In genomic region chr1:109568273-109568672, GRCh38 we compare ENCODE assay signal across 11 cellular contexts. TPM values are rescaled to one million over a fixed set of nuclear protein-coding genes. Genes with fewer than 3 reads are reported as not detected.
DNase-seq lines count a peak whose midpoint lies in the region; ATAC-seq, FAIRE-seq and TF ChIP-seq lines count a peak whose summit lies in the region.
"Not testable (repeated sequence)": the region's sequence is repeated elsewhere in the genome, so short reads cannot be mapped to it uniquely, and the experiment has no call there.
"Had no signal": no experiment of that assay in that cellular context is flagged by ENCODE, and none has a peak within 500 bp of the region (broad histone marks: within the 10 kb centered on the region; RNA-seq: fewer than 3 reads in every experiment).

No MANE protein-coding gene starts in this region.

- ATAC-seq in HepG2; stimulated activated effector memory CD8-positive, alpha-beta T cell treated with anti-CD3 and anti-CD28 coated beads, Interleukin-12 subunit alpha, Interleukin-12 subunit beta, amount 100 ng/mL, for 72 hours: not testable (repeated sequence)

- intact Hi-C loops in PC-9 (cut with micrococcal nuclease; ENCODE audit: unreplicated experiment); dendritic cell treated with granulocyte-macrophage colony-stimulating factor and Interleukin-4, amounts not matched to agents 40 ng/mL and 50 ng/mL, for 4 days (cut with micrococcal nuclease); HepG2 (cut with micrococcal nuclease; ENCODE audit: unreplicated experiment): not testable (repeated sequence)

- WGBS in HepG2 (ENCODE audit: low lambda C conversion rate), result 97% methylated on average over 3 of the region's 3 CpGs

- H3F3A ChIP-seq in PC-9 (ENCODE audit: insufficient read depth, low read depth), result peaks cover 49% of the 10 kb centered on the region

- BruUV-seq in PC-9 (replicated peaks; lab: Mats Ljungman, UMichigan); HepG2 (replicated peaks; lab: Mats Ljungman, UMichigan): not testable (repeated sequence)

- H3K4me3 Mint-ChIP-seq in CD8-positive, alpha-beta memory T cell, result peak overlapping the region in 1 of 7 donors; percentile 15
- H3K4me3 Mint-ChIP-seq in IgD-negative memory B cell, result peak overlapping the region in 2 of 4 donors; percentile 35 to 58
- peak overlapping the region; percentile 33 for H3K4me3 Mint-ChIP-seq in dendritic cell treated with granulocyte-macrophage colony-stimulating factor and Interleukin-4, amounts not matched to agents 40 ng/mL and 50 ng/mL, for 4 days
- H3K4me3 Mint-ChIP-seq in nephron; stimulated activated effector memory CD8-positive, alpha-beta T cell treated with anti-CD3 and anti-CD28 coated beads, Interleukin-12 subunit alpha, Interleukin-12 subunit beta, amount 100 ng/mL, for 72 hours: not testable (repeated sequence)

- not testable (repeated sequence) for H3K27me3 ChIP-seq in CD8-positive, alpha-beta memory T cell (ENCODE audit: insufficient read depth, low read length, poor library complexity, severe bottlenecking); PC-9 (ENCODE audit: insufficient read depth, low read depth); HepG2 (ENCODE audit: control insufficient read depth in 1 of 2, insufficient read depth in 2 of 2, low read length in 2 of 2)

- not testable (repeated sequence) for DNase-seq in CD8-positive, alpha-beta memory T cell; PC-9; HepG2 (ENCODE audit: low spot score); stimulated activated effector memory CD8-positive, alpha-beta T cell treated with anti-CD3 and anti-CD28 coated beads, Interleukin-12 subunit alpha, Interleukin-12 subunit beta, amount 100 ng/mL, for 72 hours (ENCODE audit: low spot score in 2 of 2)

- not testable (repeated sequence) for H2AFZ ChIP-seq in PC-9; HepG2 (ENCODE audit: low read length)

- not testable (repeated sequence) for H3K36me3 Mint-ChIP-seq in CD8-positive, alpha-beta memory T cell; IgD-negative memory B cell; dendritic cell treated with granulocyte-macrophage colony-stimulating factor and Interleukin-4, amounts not matched to agents 40 ng/mL and 50 ng/mL, for 4 days (ENCODE audit: low read depth); nephron (ENCODE audit: low read depth); stimulated activated effector memory CD8-positive, alpha-beta T cell treated with anti-CD3 and anti-CD28 coated beads, Interleukin-12 subunit alpha, Interleukin-12 subunit beta, amount 100 ng/mL, for 72 hours

- H4K20me1 ChIP-seq in PC-9 (ENCODE audit: insufficient read depth) (peaks cover 37% of the 10 kb centered on the region), HepG2 (ENCODE audit: insufficient read depth, low read length) (peaks cover 21% of the 10 kb centered on the region)

- in situ Hi-C loops in HepG2 (cut with HindIII; ENCODE audit: extremely low pct_ligation_motif_present, low pct_unique_long_range_greater_than_20kb), result not testable (repeated sequence)

- not testable (repeated sequence) for TF ChIP-seq POLR2A in HepG2 (IDR thresholded peaks at IDR 0.05; ENCODE audit: insufficient read depth in 1 of 2, low read depth in 2 of 2, low read length in 2 of 2)

- H3K4me3 ChIP-seq in CD8-positive, alpha-beta memory T cell (ENCODE audit: low read length); PC-9; HepG2 (replicated peaks in 1 of 3; ENCODE audit: insufficient read depth in 1 of 3, low read depth in 2 of 3, low read length in 3 of 3): not testable (repeated sequence)

- not testable (repeated sequence) for H3K27ac ChIP-seq in C4-2B; CD8-positive, alpha-beta memory T cell (ENCODE audit: low read depth, low read length); HepG2 (ENCODE audit: extremely low read length, insufficient read depth, low read length)
- peak overlapping the region; percentile 74; the same call in 1 of the 2 replicates for H3K27ac ChIP-seq in PC-9

- peaks cover 18% of the 10 kb centered on the region for H3K4me1 ChIP-seq in CD8-positive, alpha-beta memory T cell (ENCODE audit: insufficient read depth, low read length)
- peaks cover 46% of the 10 kb centered on the region for H3K4me1 ChIP-seq in PC-9 (replicated peaks; ENCODE audit: insufficient read depth)
- H3K4me1 ChIP-seq in HepG2 (ENCODE audit: insufficient read depth, low read length), result peaks cover 67% of the 10 kb centered on the region

- CTCF ChIA-PET in CD8-positive, alpha-beta memory T cell (lab: Charles Lee), result interaction anchor here (0.9 kb wide), 1 partner anchor 20 kb away, joined by 4 read pairs; the partner anchor contains the start of gene GNAI3
- CTCF ChIA-PET in PC-9 (lab: Charles Lee), result interaction anchor here (0.6 to 0.7 kb wide), 3 partner anchors 50 to 822 kb away, joined by 3 to 11 read pairs (median 10); partner anchors contain the start of gene SLC16A4
- CTCF ChIA-PET in HepG2 (lab: Yijun Ruan, JAX; ENCODE audit: low intra/inter-chr PET ratio, low total read pairs), result not testable (repeated sequence)

- H3K9me3 Mint-ChIP-seq in CD8-positive, alpha-beta memory T cell; IgD-negative memory B cell; dendritic cell treated with granulocyte-macrophage colony-stimulating factor and Interleukin-4, amounts not matched to agents 40 ng/mL and 50 ng/mL, for 4 days; nephron; stimulated activated effector memory CD8-positive, alpha-beta T cell treated with anti-CD3 and anti-CD28 coated beads, Interleukin-12 subunit alpha, Interleukin-12 subunit beta, amount 100 ng/mL, for 72 hours: not testable (repeated sequence)

- POLR2A ChIA-PET in CD8-positive, alpha-beta memory T cell (lab: Charles Lee); PC-9 (lab: Charles Lee; ENCODE audit: unreplicated experiment): not testable (repeated sequence)
- POLR2A ChIA-PET in HepG2 (lab: Yijun Ruan, JAX), result interaction anchor here (2.1 kb wide), 1 partner anchor 20 kb away, joined by 8 read pairs; the partner anchor contains the start of gene GNAI3

- H3K4me1 Mint-ChIP-seq in CD8-positive, alpha-beta memory T cell, result peaks cover 39 to 49% (median 39%) of the 10 kb centered on the region in 3 donors
- H3K4me1 Mint-ChIP-seq in IgD-negative memory B cell, result peaks cover 29 to 47% (median 30%) of the 10 kb centered on the region in 3 donors
- H3K4me1 Mint-ChIP-seq in dendritic cell treated with granulocyte-macrophage colony-stimulating factor and Interleukin-4, amounts not matched to agents 40 ng/mL and 50 ng/mL, for 4 days (ENCODE audit: low read depth), result peaks cover 39% of the 10 kb centered on the region
- H3K4me1 Mint-ChIP-seq in nephron, result peaks cover 33% of the 10 kb centered on the region
- peaks cover 50% of the 10 kb centered on the region for H3K4me1 Mint-ChIP-seq in stimulated activated effector memory CD8-positive, alpha-beta T cell treated with anti-CD3 and anti-CD28 coated beads, Interleukin-12 subunit alpha, Interleukin-12 subunit beta, amount 100 ng/mL, for 72 hours

- not testable (repeated sequence) for H3K9ac ChIP-seq in HepG2 (ENCODE audit: insufficient read depth, low read depth, low read length)

- TF ChIP-seq EP300 in HepG2 (IDR thresholded peaks at IDR 0.05; ENCODE audit: low read depth in 2 of 2, low read length in 2 of 2); HepG2 (CRISPR knock-in tag; IDR thresholded peaks at IDR 0.05; ENCODE audit: borderline replicate concordance): not testable (repeated sequence)

- peak; percentile 9; the same call in 1 of the 2 replicates for TF ChIP-seq CTCF in C4-2B (conservative IDR thresholded peaks at IDR 0.05)
- not testable (repeated sequence) for TF ChIP-seq CTCF in PC-9 (conservative IDR thresholded peaks at IDR 0.05); HepG2 (CRISPR knock-in tag; IDR thresholded peaks at IDR 0.05); nephron (IDR thresholded peaks at IDR 0.05; ENCODE audit: unreplicated experiment in 3 of 3)

- H3K9me2 ChIP-seq in PC-9 (ENCODE audit: insufficient read depth), result not testable (repeated sequence)

- peaks cover 95% of the 10 kb centered on the region for H3K79me2 ChIP-seq in PC-9 (ENCODE audit: low read depth)
- peaks cover 91% of the 10 kb centered on the region for H3K79me2 ChIP-seq in HepG2 (ENCODE audit: insufficient read depth, low read length)

- not testable (repeated sequence) for H3K4me2 ChIP-seq in PC-9; HepG2 (ENCODE audit: low read depth, low read length)

- not testable (repeated sequence) for H3K27me3 Mint-ChIP-seq in CD8-positive, alpha-beta memory T cell; IgD-negative memory B cell; dendritic cell treated with granulocyte-macrophage colony-stimulating factor and Interleukin-4, amounts not matched to agents 40 ng/mL and 50 ng/mL, for 4 days; nephron (ENCODE audit: low read depth)

- H3K27ac Mint-ChIP-seq in CD8-positive, alpha-beta memory T cell, result peak overlapping the region in 5 of 8 donors; percentile 23 to 48 (median 26)
- peak overlapping the region in 2 of 3 donors; percentile 28 to 55 for H3K27ac Mint-ChIP-seq in IgD-negative memory B cell
- H3K27ac Mint-ChIP-seq in dendritic cell treated with granulocyte-macrophage colony-stimulating factor and Interleukin-4, amounts not matched to agents 40 ng/mL and 50 ng/mL, for 4 days, result not testable (repeated sequence)
- peak overlapping the region in 2 of 3 experiments; percentile 25 to 51 for H3K27ac Mint-ChIP-seq in nephron
- H3K27ac Mint-ChIP-seq in stimulated activated effector memory CD8-positive, alpha-beta T cell treated with anti-CD3 and anti-CD28 coated beads, Interleukin-12 subunit alpha, Interleukin-12 subunit beta, amount 100 ng/mL, for 72 hours, result peak overlapping the region; percentile 70

- H3K9me3 ChIP-seq in CD8-positive, alpha-beta memory T cell (ENCODE audit: low read length); PC-9 (ENCODE audit: insufficient read depth, low read depth); HepG2 (ENCODE audit: low read length): not testable (repeated sequence)

- TF ChIP-seq RAD21 in HepG2 (CRISPR knock-in tag; IDR thresholded peaks at IDR 0.05), result not testable (repeated sequence)

- not testable (repeated sequence) for H3K36me3 ChIP-seq in CD8-positive, alpha-beta memory T cell (ENCODE audit: insufficient read depth, low read length); PC-9 (ENCODE audit: low read depth); HepG2 (replicated peaks in 1 of 2; ENCODE audit: control insufficient read depth in 1 of 2, insufficient read depth in 2 of 2, low read length in 2 of 2)

- not testable (repeated sequence) for FAIRE-seq in HepG2 (lab: Jason Lieb, UNC)

RNA-seq across cellular contexts. Expression of gene GNAI3, which starts 19.9 kb away (rescaled TPM):
- 1 to 10 TPM; 9.8 to 9.9 TPM for total RNA-seq in CD8-positive, alpha-beta memory T cell
- 8.6 TPM for polyA plus RNA-seq in CD8-positive, alpha-beta memory T cell
- polyA plus RNA-seq in IgD-negative memory B cell (8.1 TPM), HepG2 (2011; rRNA removed) (3.2 and 4.3 TPM in 2 replicates)
- total RNA-seq in PC-9 (2021) (7.6 and 10.0 TPM in 2 replicates), HepG2 (2016; rRNA removed; fragmentation: Illumina TruSeq; extraction: Trizol) (9.0 and 11.0 TPM in 2 replicates)
- 1.1 TPM in 2 replicates for total RNA-seq in HepG2 (2016; cell fraction: cytosol; rRNA removed; fragmentation: Illumina TruSeq; extraction: Trizol; ENCODE audit: low read depth)
- total RNA-seq in HepG2 (2016; cell fraction: insoluble cytoplasmic fraction; rRNA removed; fragmentation: Illumina TruSeq; extraction: Trizol), result 9.0 and 11.4 TPM in 2 replicates
- total RNA-seq in HepG2 (2016; cell fraction: membrane; rRNA removed; fragmentation: Illumina TruSeq; extraction: Trizol), result 2.8 and 3.3 TPM in 2 replicates
- total RNA-seq in HepG2 (2016; cell fraction: nucleus; rRNA removed; fragmentation: Illumina TruSeq; extraction: Trizol), result 7.4 and 8.2 TPM in 2 replicates
- polyA plus RNA-seq in HepG2 (2011; cell fraction: cytosol; rRNA removed), result 1.9 and 3.2 TPM in 2 replicates
- 1.5 and 1.9 TPM in 2 replicates for polyA plus RNA-seq in HepG2 (2011; cell fraction: nucleus; rRNA removed)
- 4.1 and 4.5 TPM in 2 replicates for polyA plus RNA-seq in HepG2 (2012)
- 0.65 and 0.78 TPM in 2 replicates for polyA plus RNA-seq in HepG2 (2016; cell fraction: cytosol; fragmentation: Illumina TruSeq; extraction: Trizol; ENCODE audit: low read depth)
- 7.9 and 8.3 TPM in 2 replicates for polyA plus RNA-seq in HepG2 (2016; cell fraction: insoluble cytoplasmic fraction; fragmentation: Illumina TruSeq; extraction: Trizol; ENCODE audit: low read depth)
- 1.5 and 1.6 TPM in 2 replicates for polyA plus RNA-seq in HepG2 (2016; cell fraction: membrane; fragmentation: Illumina TruSeq; extraction: Trizol; ENCODE audit: low read depth)
- 4.4 and 4.6 TPM in 2 replicates for polyA plus RNA-seq in HepG2 (2016; cell fraction: nucleus; fragmentation: Illumina TruSeq; extraction: Trizol; ENCODE audit: insufficient read depth, low read depth)
- polyA minus RNA-seq in HepG2 (2011; rRNA and poly(A)+ RNA removed; ENCODE audit: low replicate concordance), result 4.2 and 4.8 TPM in 2 replicates
- 4.1 TPM in 2 replicates for polyA minus RNA-seq in HepG2 (2011; cell fraction: cytosol; rRNA and poly(A)+ RNA removed)
- 20.0 and 20.5 TPM in 2 replicates for polyA minus RNA-seq in HepG2 (2011; cell fraction: nucleus; rRNA and poly(A)+ RNA removed)

RNA-seq across cellular contexts. Expression of gene GPR61, which starts 28.6 kb away (rescaled TPM):
- total RNA-seq in CD8-positive, alpha-beta memory T cell, result under 1 TPM in 1 of 2 experiments, not detected in 1; 0.39 TPM
- not detected for polyA plus RNA-seq in CD8-positive, alpha-beta memory T cell
- polyA plus RNA-seq in IgD-negative memory B cell, result not detected
- not detected in 2 replicates for total RNA-seq in PC-9 (2021)
- not detected in 2 replicates for total RNA-seq in HepG2 (2016; rRNA removed; fragmentation: Illumina TruSeq; extraction: Trizol)
- 0.35 and 0.81 TPM in 2 replicates for total RNA-seq in HepG2 (2016; cell fraction: cytosol; rRNA removed; fragmentation: Illumina TruSeq; extraction: Trizol; ENCODE audit: low read depth)
- total RNA-seq in HepG2 (2016; cell fraction: insoluble cytoplasmic fraction; rRNA removed; fragmentation: Illumina TruSeq; extraction: Trizol), result 0.30 TPM in 1 of 2 replicates, not detected in the other
- 0.46 and 0.48 TPM in 2 replicates for total RNA-seq in HepG2 (2016; cell fraction: membrane; rRNA removed; fragmentation: Illumina TruSeq; extraction: Trizol)
- total RNA-seq in HepG2 (2016; cell fraction: nucleus; rRNA removed; fragmentation: Illumina TruSeq; extraction: Trizol), result 0.28 TPM in 1 of 2 replicates, not detected in the other
- not detected in 2 replicates for polyA plus RNA-seq in HepG2 (2011; rRNA removed)
- not detected in 2 replicates for polyA plus RNA-seq in HepG2 (2011; cell fraction: cytosol; rRNA removed)
- polyA plus RNA-seq in HepG2 (2011; cell fraction: nucleus; rRNA removed), result 0.05 TPM in 1 of 2 replicates, not detected in the other
- polyA plus RNA-seq in HepG2 (2012), result 0.43 and 0.49 TPM in 2 replicates
- polyA plus RNA-seq in HepG2 (2016; cell fraction: cytosol; fragmentation: Illumina TruSeq; extraction: Trizol; ENCODE audit: low read depth), result not detected in 2 replicates
- polyA plus RNA-seq in HepG2 (2016; cell fraction: insoluble cytoplasmic fraction; fragmentation: Illumina TruSeq; extraction: Trizol; ENCODE audit: low read depth), result not detected in 2 replicates
- not detected in 2 replicates for polyA plus RNA-seq in HepG2 (2016; cell fraction: membrane; fragmentation: Illumina TruSeq; extraction: Trizol; ENCODE audit: low read depth)
- not detected in 2 replicates for polyA plus RNA-seq in HepG2 (2016; cell fraction: nucleus; fragmentation: Illumina TruSeq; extraction: Trizol; ENCODE audit: insufficient read depth, low read depth)
- 0.40 TPM in 1 of 2 replicates, not detected in the other for polyA minus RNA-seq in HepG2 (2011; rRNA and poly(A)+ RNA removed; ENCODE audit: low replicate concordance)
- not detected in 2 replicates for polyA minus RNA-seq in HepG2 (2011; cell fraction: cytosol; rRNA and poly(A)+ RNA removed)
- 0.90 TPM in 1 of 2 replicates, not detected in the other for polyA minus RNA-seq in HepG2 (2011; cell fraction: nucleus; rRNA and poly(A)+ RNA removed)
- total RNA-seq: A172 had no signal

RNA-seq across cellular contexts. Expression of gene GNAT2, which starts 51.1 kb away (rescaled TPM):
- total RNA-seq in CD8-positive, alpha-beta memory T cell, result 1 to 10 TPM in 1 of 2 experiments, under 1 TPM in 1; 0.53 to 1.5 TPM
- not detected for polyA plus RNA-seq in CD8-positive, alpha-beta memory T cell
- polyA plus RNA-seq in IgD-negative memory B cell, result not detected
- total RNA-seq in PC-9 (2021), result 0.52 and 0.63 TPM in 2 replicates
- 0.20 and 0.24 TPM in 2 replicates for total RNA-seq in HepG2 (2016; rRNA removed; fragmentation: Illumina TruSeq; extraction: Trizol)
- not detected in 2 replicates for total RNA-seq in HepG2 (2016; cell fraction: cytosol; rRNA removed; fragmentation: Illumina TruSeq; extraction: Trizol; ENCODE audit: low read depth)
- total RNA-seq in HepG2 (2016; cell fraction: insoluble cytoplasmic fraction; rRNA removed; fragmentation: Illumina TruSeq; extraction: Trizol), result 0.49 and 0.61 TPM in 2 replicates
- 0.21 TPM in 1 of 2 replicates, not detected in the other for total RNA-seq in HepG2 (2016; cell fraction: membrane; rRNA removed; fragmentation: Illumina TruSeq; extraction: Trizol)
- not detected in 2 replicates for total RNA-seq in HepG2 (2016; cell fraction: nucleus; rRNA removed; fragmentation: Illumina TruSeq; extraction: Trizol)
- polyA plus RNA-seq in HepG2 (2011; rRNA removed), result 0.08 TPM in 1 of 2 replicates, not detected in the other
- 0.04 and 0.05 TPM in 2 replicates for polyA plus RNA-seq in HepG2 (2011; cell fraction: cytosol; rRNA removed)
- not detected in 2 replicates for polyA plus RNA-seq in HepG2 (2011; cell fraction: nucleus; rRNA removed)
- not detected in 2 replicates for polyA plus RNA-seq in HepG2 (2012)
- 0.18 TPM in 1 of 2 replicates, not detected in the other for polyA plus RNA-seq in HepG2 (2016; cell fraction: cytosol; fragmentation: Illumina TruSeq; extraction: Trizol; ENCODE audit: low read depth)
- polyA plus RNA-seq in HepG2 (2016; cell fraction: insoluble cytoplasmic fraction; fragmentation: Illumina TruSeq; extraction: Trizol; ENCODE audit: low read depth), result not detected in 2 replicates
- 0.17 and 0.52 TPM in 2 replicates for polyA plus RNA-seq in HepG2 (2016; cell fraction: membrane; fragmentation: Illumina TruSeq; extraction: Trizol; ENCODE audit: low read depth)
- polyA plus RNA-seq in HepG2 (2016; cell fraction: nucleus; fragmentation: Illumina TruSeq; extraction: Trizol; ENCODE audit: insufficient read depth, low read depth), result not detected in 2 replicates
- not detected in 2 replicates for polyA minus RNA-seq in HepG2 (2011; rRNA and poly(A)+ RNA removed; ENCODE audit: low replicate concordance)
- not detected in 2 replicates for polyA minus RNA-seq in HepG2 (2011; cell fraction: cytosol; rRNA and poly(A)+ RNA removed)
- polyA minus RNA-seq in HepG2 (2011; cell fraction: nucleus; rRNA and poly(A)+ RNA removed), result not detected in 2 replicates
- total RNA-seq: A172, H7 had no signal
- polyA plus RNA-seq: CD14-positive monocyte had no signal

RNA-seq across cellular contexts. Expression of gene AMPD2, which starts 51.4 kb away (rescaled TPM):
- total RNA-seq in CD8-positive, alpha-beta memory T cell, result 10 to 100 TPM; 69.1 to 91.1 TPM
- polyA plus RNA-seq in CD8-positive, alpha-beta memory T cell, result 36.0 TPM
- polyA plus RNA-seq in IgD-negative memory B cell (40.7 TPM), HepG2 (2011; rRNA removed) (82.0 and 101 TPM in 2 replicates)
- total RNA-seq in PC-9 (2021) (66.7 and 78.6 TPM in 2 replicates), HepG2 (2016; rRNA removed; fragmentation: Illumina TruSeq; extraction: Trizol) (35.4 and 62.3 TPM in 2 replicates)
- total RNA-seq in HepG2 (2016; cell fraction: cytosol; rRNA removed; fragmentation: Illumina TruSeq; extraction: Trizol; ENCODE audit: low read depth), result 20.0 and 20.2 TPM in 2 replicates
- 32.6 and 64.7 TPM in 2 replicates for total RNA-seq in HepG2 (2016; cell fraction: insoluble cytoplasmic fraction; rRNA removed; fragmentation: Illumina TruSeq; extraction: Trizol)
- 19.8 and 21.1 TPM in 2 replicates for total RNA-seq in HepG2 (2016; cell fraction: membrane; rRNA removed; fragmentation: Illumina TruSeq; extraction: Trizol)
- 80.0 and 95.3 TPM in 2 replicates for total RNA-seq in HepG2 (2016; cell fraction: nucleus; rRNA removed; fragmentation: Illumina TruSeq; extraction: Trizol)
- 18.3 and 29.8 TPM in 2 replicates for polyA plus RNA-seq in HepG2 (2011; cell fraction: cytosol; rRNA removed)
- 742 and 904 TPM in 2 replicates for polyA plus RNA-seq in HepG2 (2011; cell fraction: nucleus; rRNA removed)
- polyA plus RNA-seq in HepG2 (2012), result 61.2 and 88.0 TPM in 2 replicates
- 4.4 and 5.7 TPM in 2 replicates for polyA plus RNA-seq in HepG2 (2016; cell fraction: cytosol; fragmentation: Illumina TruSeq; extraction: Trizol; ENCODE audit: low read depth)
- 30.8 and 40.4 TPM in 2 replicates for polyA plus RNA-seq in HepG2 (2016; cell fraction: insoluble cytoplasmic fraction; fragmentation: Illumina TruSeq; extraction: Trizol; ENCODE audit: low read depth)
- polyA plus RNA-seq in HepG2 (2016; cell fraction: membrane; fragmentation: Illumina TruSeq; extraction: Trizol; ENCODE audit: low read depth), result 9.8 and 10.4 TPM in 2 replicates
- 212 and 215 TPM in 2 replicates for polyA plus RNA-seq in HepG2 (2016; cell fraction: nucleus; fragmentation: Illumina TruSeq; extraction: Trizol; ENCODE audit: insufficient read depth, low read depth)
- polyA minus RNA-seq in HepG2 (2011; rRNA and poly(A)+ RNA removed; ENCODE audit: low replicate concordance), result 85.1 and 107 TPM in 2 replicates
- polyA minus RNA-seq in HepG2 (2011; cell fraction: cytosol; rRNA and poly(A)+ RNA removed), result 18.3 and 23.2 TPM in 2 replicates
- 112 and 125 TPM in 2 replicates for polyA minus RNA-seq in HepG2 (2011; cell fraction: nucleus; rRNA and poly(A)+ RNA removed)

RNA-seq across cellular contexts. Expression of gene AMIGO1, which starts 58.7 kb away (rescaled TPM):
- total RNA-seq in CD8-positive, alpha-beta memory T cell, result 1 to 10 TPM; 4.0 to 4.9 TPM
- polyA plus RNA-seq in CD8-positive, alpha-beta memory T cell, result 20.2 TPM
- polyA plus RNA-seq in IgD-negative memory B cell, result 0.88 TPM
- total RNA-seq in PC-9 (2021), result 4.1 and 4.2 TPM in 2 replicates
- total RNA-seq in HepG2 (2016; rRNA removed; fragmentation: Illumina TruSeq; extraction: Trizol), result 1.00 and 1.3 TPM in 2 replicates
- 0.18 and 0.20 TPM in 2 replicates for total RNA-seq in HepG2 (2016; cell fraction: cytosol; rRNA removed; fragmentation: Illumina TruSeq; extraction: Trizol; ENCODE audit: low read depth)
- 0.86 and 1.2 TPM in 2 replicates for total RNA-seq in HepG2 (2016; cell fraction: insoluble cytoplasmic fraction; rRNA removed; fragmentation: Illumina TruSeq; extraction: Trizol)
- 0.80 and 0.83 TPM in 2 replicates for total RNA-seq in HepG2 (2016; cell fraction: membrane; rRNA removed; fragmentation: Illumina TruSeq; extraction: Trizol)
- 1.3 and 1.4 TPM in 2 replicates for total RNA-seq in HepG2 (2016; cell fraction: nucleus; rRNA removed; fragmentation: Illumina TruSeq; extraction: Trizol)
- 0.40 and 0.85 TPM in 2 replicates for polyA plus RNA-seq in HepG2 (2011; rRNA removed)
- 0.47 and 0.56 TPM in 2 replicates for polyA plus RNA-seq in HepG2 (2011; cell fraction: cytosol; rRNA removed)
- polyA plus RNA-seq in HepG2 (2011; cell fraction: nucleus; rRNA removed), result 0.59 and 0.66 TPM in 2 replicates
- 0.91 and 1.3 TPM in 2 replicates for polyA plus RNA-seq in HepG2 (2012)
- 0.20 TPM in 2 replicates for polyA plus RNA-seq in HepG2 (2016; cell fraction: cytosol; fragmentation: Illumina TruSeq; extraction: Trizol; ENCODE audit: low read depth)
- polyA plus RNA-seq in HepG2 (2016; cell fraction: insoluble cytoplasmic fraction; fragmentation: Illumina TruSeq; extraction: Trizol; ENCODE audit: low read depth), result 0.64 and 0.81 TPM in 2 replicates
- 0.51 and 0.61 TPM in 2 replicates for polyA plus RNA-seq in HepG2 (2016; cell fraction: membrane; fragmentation: Illumina TruSeq; extraction: Trizol; ENCODE audit: low read depth)
- 1.6 and 2.2 TPM in 2 replicates for polyA plus RNA-seq in HepG2 (2016; cell fraction: nucleus; fragmentation: Illumina TruSeq; extraction: Trizol; ENCODE audit: insufficient read depth, low read depth)
- polyA minus RNA-seq in HepG2 (2011; rRNA and poly(A)+ RNA removed; ENCODE audit: low replicate concordance), result 1.2 and 1.7 TPM in 2 replicates
- polyA minus RNA-seq in HepG2 (2011; cell fraction: cytosol; rRNA and poly(A)+ RNA removed), result 0.35 and 0.89 TPM in 2 replicates
- polyA minus RNA-seq in HepG2 (2011; cell fraction: nucleus; rRNA and poly(A)+ RNA removed), result 0.39 and 0.62 TPM in 2 replicates
- total RNA-seq: A172 had no signal
